Comparison of ENCODE assay signal across 8 cellular contexts in genomic region chr19:42284066-42284501, GRCh38. TPM values are rescaled to one million over a fixed set of nuclear protein-coding genes. Genes with fewer than 3 reads are reported as not detected.
A peak's percentile ranks its signal among the peaks of the same experiment; 100 is the strongest.
DNase-seq lines count a peak whose midpoint lies in the region; ATAC-seq and TF ChIP-seq lines count a peak whose summit lies in the region.

No MANE protein-coding gene starts in this region.

- H3K4me3 ChIP-seq in AG10803 (ENCODE audit: low read length) (peak overlapping the region; percentile 71), mucosa of descending colon (peak overlapping the region; percentile 46)

- no peak for TF ChIP-seq CTCF in AG10803 (conservative IDR thresholded peaks at IDR 0.05; ENCODE audit: low read length)
- no peak for TF ChIP-seq CTCF in mucosa of descending colon (IDR thresholded peaks at IDR 0.05)

- peak; percentile 34 for ATAC-seq in GM18511 (IDR thresholded peaks at IDR 0.05; ENCODE audit: unreplicated experiment)
- peak; percentile 19 for ATAC-seq in HG02973 (IDR thresholded peaks at IDR 0.05; ENCODE audit: unreplicated experiment)
- peak; percentile 68 for ATAC-seq in mucosa of descending colon

- DNase-seq in AG10803 (ENCODE audit: low read depth): peak; percentile 78
- peak; percentile 95 for DNase-seq in NCI-H2227 (lab: John Stamatoyannopoulos, UW; ENCODE audit: unreplicated experiment)
- peak; percentile 63 to 70 for DNase-seq in activated CD4-positive, alpha-beta T cell treated with anti-CD3 and anti-CD28 coated beads, Interleukin-2, amount 50 U/mL, for 24 hours (ENCODE audit: low read depth in 1 of 2, low spot score in 1 of 2)
- DNase-seq in epidermal melanocyte (ENCODE audit: insufficient read length, low spot score): peak; percentile 91
- DNase-seq in mucosa of descending colon: peak; percentile 71 to 89 (median 89)
- DNase-seq in stimulated activated CD8-positive, alpha-beta memory T cell treated with anti-CD3 and anti-CD28 coated beads, Interleukin-7, amount 100 ng/mL, for 4 hours (ENCODE audit: low read depth in 2 of 2): peak; percentile 59 to 76

- H3K9me3 ChIP-seq in mucosa of descending colon: no peaks in the 10 kb centered on the region

- peaks cover 46% of the 10 kb centered on the region for H3K4me1 ChIP-seq in mucosa of descending colon (ENCODE audit: low read depth)

- intact Hi-C loops in mucosa of descending colon (cut with DNase I, micrococcal nuclease): loop anchor here in 1 of 2 donors (5.0 kb wide), 1 partner anchor 37 kb away; no protein-coding TSS in a partner anchor

- H3K36me3 ChIP-seq in mucosa of descending colon (ENCODE audit: low read depth): no peaks in the 10 kb centered on the region

RNA-seq across cellular contexts. Expression of gene CIC, which starts 15.0 kb away (rescaled TPM):
- 10 to 100 TPM; 47.3 to 78.0 (median 50.0) TPM for total RNA-seq in mucosa of descending colon

RNA-seq across cellular contexts. Expression of gene PRR19, which starts 17.8 kb away (rescaled TPM):
- 1 to 10 TPM in 1 of 3 donors, not detected in 2; 1.0 TPM for total RNA-seq in mucosa of descending colon

RNA-seq across cellular contexts. Expression of gene PAFAH1B3, which starts 18.3 kb away (rescaled TPM):
- 10 to 100 TPM; 15.3 to 32.6 (median 22.9) TPM for total RNA-seq in mucosa of descending colon

RNA-seq across cellular contexts. Expression of gene TMEM145, which starts 29.0 kb away (rescaled TPM):
- under 1 TPM in 2 of 3 donors, not detected in 1; 0.17 to 0.63 TPM for total RNA-seq in mucosa of descending colon

RNA-seq across cellular contexts. Expression of gene ERF, which starts 29.2 kb away (rescaled TPM):
- total RNA-seq in mucosa of descending colon: 10 to 100 TPM; 35.7 to 75.2 (median 42.0) TPM

Comparison
In these comparisons a context has a peak if more than half of its experiments do, and no peak if none do; other contexts are left out.
1. Peak in every context shown above with its lines: DNase-seq, ATAC-seq and H3K4me3 ChIP-seq.